Comparison of ENCODE assay signal across 1 cellular context in the genomic region with DNA sequence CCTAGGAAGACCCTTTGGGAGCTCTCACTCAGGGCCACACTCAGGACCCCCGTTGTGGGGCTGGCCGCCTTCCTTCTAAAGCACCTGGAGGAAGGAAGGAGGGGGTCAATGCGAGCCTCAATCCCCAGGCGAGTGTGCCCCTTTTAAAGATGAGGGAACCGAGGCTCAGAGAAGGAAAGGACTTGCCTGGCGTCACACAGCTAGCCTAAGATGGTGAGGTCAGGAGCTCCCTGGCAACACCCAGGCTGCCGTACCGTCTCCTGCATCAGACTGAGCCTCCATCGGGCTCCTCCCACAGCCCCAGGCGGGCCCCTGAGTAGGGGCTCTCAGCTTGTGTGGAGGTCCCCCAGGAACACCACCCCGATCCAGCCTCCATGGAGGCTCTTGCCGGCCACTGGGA.
TF ChIP-seq lines count a peak whose summit lies in the region.

No MANE protein-coding gene starts in this region.

TF ChIP-seq in IMR-90, 13 proteins besides CTCF, POLR2A, EP300 and RAD21:
- TF ChIP-seq MXI1 (IDR thresholded peaks at IDR 0.05; ENCODE audit: borderline replicate concordance, low read depth, low read length) (no peak), CHD1 (IDR thresholded peaks at IDR 0.05; ENCODE audit: low read depth, low read length) (no peak), FOS (IDR thresholded peaks at IDR 0.05; ENCODE audit: low read depth, low read length) (no peak), BHLHE40 (IDR thresholded peaks at IDR 0.05; ENCODE audit: low read depth, low read length) (no peak), MAZ (IDR thresholded peaks at IDR 0.05; ENCODE audit: borderline replicate concordance, low read depth, low read length) (no peak), SMC3 (IDR thresholded peaks at IDR 0.05; ENCODE audit: low read depth, low read length) (no peak), RFX5 (IDR thresholded peaks at IDR 0.05; ENCODE audit: low read depth, low read length) (no peak), RCOR1 (IDR thresholded peaks at IDR 0.05; ENCODE audit: insufficient replicate concordance, low read length) (no peak), MAFK (IDR thresholded peaks at IDR 0.05; ENCODE audit: low read depth, low read length) (no peak), NFE2L2 (IDR thresholded peaks at IDR 0.05; ENCODE audit: low read depth, low read length) (no peak), CEBPB (IDR thresholded peaks at IDR 0.05; ENCODE audit: low read depth, low read length) (no peak)
- TF ChIP-seq, protein P1, sequence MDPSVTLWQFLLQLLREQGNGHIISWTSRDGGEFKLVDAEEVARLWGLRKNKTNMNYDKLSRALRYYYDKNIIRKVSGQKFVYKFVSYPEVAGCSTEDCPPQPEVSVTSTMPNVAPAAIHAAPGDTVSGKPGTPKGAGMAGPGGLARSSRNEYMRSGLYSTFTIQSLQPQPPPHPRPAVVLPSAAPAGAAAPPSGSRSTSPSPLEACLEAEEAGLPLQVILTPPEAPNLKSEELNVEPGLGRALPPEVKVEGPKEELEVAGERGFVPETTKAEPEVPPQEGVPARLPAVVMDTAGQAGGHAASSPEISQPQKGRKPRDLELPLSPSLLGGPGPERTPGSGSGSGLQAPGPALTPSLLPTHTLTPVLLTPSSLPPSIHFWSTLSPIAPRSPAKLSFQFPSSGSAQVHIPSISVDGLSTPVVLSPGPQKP (IDR thresholded peaks at IDR 0.05; ENCODE audit: borderline replicate concordance, low read depth, low read length): no peak
- TF ChIP-seq, protein P2, sequence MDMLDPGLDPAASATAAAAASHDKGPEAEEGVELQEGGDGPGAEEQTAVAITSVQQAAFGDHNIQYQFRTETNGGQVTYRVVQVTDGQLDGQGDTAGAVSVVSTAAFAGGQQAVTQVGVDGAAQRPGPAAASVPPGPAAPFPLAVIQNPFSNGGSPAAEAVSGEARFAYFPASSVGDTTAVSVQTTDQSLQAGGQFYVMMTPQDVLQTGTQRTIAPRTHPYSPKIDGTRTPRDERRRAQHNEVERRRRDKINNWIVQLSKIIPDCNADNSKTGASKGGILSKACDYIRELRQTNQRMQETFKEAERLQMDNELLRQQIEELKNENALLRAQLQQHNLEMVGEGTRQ (IDR thresholded peaks at IDR 0.05; ENCODE audit: low read depth, low read length): no peak
